8 cellular contexts compared by ENCODE assay signal in the genomic region with DNA sequence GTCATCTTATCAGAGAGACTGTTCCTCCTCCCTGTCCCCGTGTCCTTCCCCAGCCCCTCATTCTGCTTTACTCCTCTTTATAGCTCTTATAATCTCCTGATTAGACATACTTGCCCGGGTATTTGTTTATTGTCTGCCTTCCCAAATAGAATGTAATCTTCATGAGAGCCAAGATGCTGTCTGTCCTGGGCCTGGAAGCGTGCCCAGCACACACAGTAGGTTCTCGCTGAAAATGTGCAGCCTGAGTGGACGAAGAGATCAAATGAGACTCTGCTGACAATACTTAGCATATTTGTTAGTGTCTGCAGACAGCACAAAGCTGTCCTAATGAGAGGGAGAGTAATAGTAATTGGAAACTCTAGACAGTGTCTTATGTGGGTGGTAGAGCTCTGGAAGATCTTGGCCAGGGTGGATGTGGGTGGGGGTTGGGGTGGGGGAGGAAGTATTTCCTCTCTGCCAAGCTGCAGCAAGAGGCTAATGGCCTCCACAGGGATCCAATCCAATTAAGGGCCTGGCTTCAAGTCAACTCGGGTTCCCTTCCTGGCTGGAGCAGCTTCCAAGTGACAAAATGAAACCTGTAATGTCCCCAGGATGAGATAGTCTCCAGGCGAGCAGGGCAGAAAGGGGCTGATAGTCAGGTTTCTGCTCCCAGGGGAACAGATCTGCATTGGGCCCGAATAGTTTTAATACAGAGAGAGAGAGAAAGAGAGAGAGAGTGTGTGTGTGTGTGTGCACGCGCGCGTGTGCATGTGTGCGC. TPM values are rescaled to one million over a fixed set of nuclear protein-coding genes. Genes with fewer than 3 reads are reported as not detected.
DNase-seq lines count a peak whose midpoint lies in the region; ATAC-seq and TF ChIP-seq lines count a peak whose summit lies in the region.
"Had no signal": no experiment of that assay in that cellular context is flagged by ENCODE, and none has a peak within 500 bp of the region (broad histone marks: within the 10 kb centered on the region; RNA-seq: fewer than 3 reads in every experiment).

No MANE protein-coding gene starts in this region.

- WGBS in adrenal gland, 4 donors = 46 to 57% (median 54%) methylated on average over 13 of the region's 13 CpGs
- 33 to 34% methylated on average over 13 of the region's 13 CpGs for WGBS in tibial nerve, 2 donors

- intact Hi-C loops in adrenal gland (cut with DNase I) = no loop called here

- no peak for TF ChIP-seq POLR2A in adrenal gland (IDR thresholded peaks at IDR 0.05)
- no peak for TF ChIP-seq POLR2A in tibial nerve (IDR thresholded peaks at IDR 0.05)

- H3K9me3 ChIP-seq in MG63 = no peaks in the 10 kb centered on the region
- no peaks in the 10 kb centered on the region for H3K9me3 ChIP-seq in adrenal gland (replicated peaks in 1 of 3)
- H3K9me3 ChIP-seq in tibial nerve = no peaks in the 10 kb centered on the region
- H3K9me3 ChIP-seq: HAP-1 had no signal

- no peaks in the 10 kb centered on the region for H3K36me3 ChIP-seq in MG63
- no peaks in the 10 kb centered on the region for H3K36me3 ChIP-seq in adrenal gland (replicated peaks in 1 of 2)
- H3K36me3 ChIP-seq in tibial nerve = no peaks in the 10 kb centered on the region
- H3K36me3 ChIP-seq: HAP-1 had no signal

- no peak for TF ChIP-seq CTCF in adrenal gland (IDR thresholded peaks at IDR 0.05)
- TF ChIP-seq CTCF in tibial nerve (IDR thresholded peaks at IDR 0.05) = no peak

- H3K27ac ChIP-seq in adrenal gland = peak overlapping the region in 3 of 5 donors; percentile 3 to 63 (median 49)
- H3K27ac ChIP-seq in tibial nerve = peak overlapping the region; percentile 34 to 82 (median 68)

- H3K4me1 ChIP-seq in adrenal gland (replicated peaks in 1 of 2) (peaks cover 2 to 17% of the 10 kb centered on the region in 2 donors), tibial nerve (peaks cover 0 to 25% (median 17%) of the 10 kb centered on the region in 4 donors)

- TF ChIP-seq EP300 in tibial nerve (IDR thresholded peaks at IDR 0.05) = no peak

- H3K4me3 ChIP-seq in MG63 (no peak overlapping the region), adrenal gland (no peak overlapping the region), tibial nerve (no peak overlapping the region)
- H3K4me3 ChIP-seq: HAP-1 had no signal

- ATAC-seq in left lobe of liver (peak; percentile 88), GM21619 (IDR thresholded peaks at IDR 0.05; ENCODE audit: unreplicated experiment) (no peak), HG03342 (IDR thresholded peaks at IDR 0.05; ENCODE audit: unreplicated experiment) (no peak)

- DNase-seq in MG63 = peak; percentile 47
- peak in 4 of 7 donors; percentile 50 to 83 (median 56) for DNase-seq in adrenal gland
- DNase-seq in left lobe of liver (ENCODE audit: low spot score) = peak; percentile 86
- no peak for DNase-seq in tibial nerve (ENCODE audit: low spot score in 2 of 2)
- DNase-seq in 8988T = no peak

- H3K27me3 ChIP-seq in MG63 (no peaks in the 10 kb centered on the region), adrenal gland (no peaks in the 10 kb centered on the region), tibial nerve (no peaks in the 10 kb centered on the region)

RNA-seq across cellular contexts. Expression of gene CLIC4, which starts 9.4 kb away (rescaled TPM):
- 348 and 588 TPM in 2 replicates for total RNA-seq in MG63 (2014; rRNA removed; shearing (Covaris generic); ENCODE audit: low replicate concordance)
- total RNA-seq in adrenal gland = 100 to 1,000 TPM in 6 of 8 donors, 10 to 100 TPM in 2; 91.3 to 166 (median 122) TPM
- polyA plus RNA-seq in adrenal gland = 100 to 1,000 TPM in 1 of 3 donors, 10 to 100 TPM in 2; 27.5 to 108 (median 32.4) TPM
- 54.4 TPM for total RNA-seq in left lobe of liver
- 100 to 1,000 TPM; 399 to 688 (median 564) TPM for total RNA-seq in tibial nerve

Comparison
In these comparisons a context has a peak if more than half of its experiments do, and no peak if none do; other contexts are left out.
1. DNase-seq: peak in MG63 (single experiment), adrenal gland (4 of 7) and left lobe of liver (single experiment); none in tibial nerve (0 of 2) and 8988T (single experiment).